ENCODE assay signal across 16 cellular contexts in genomic region chr21:44763451-44764318, GRCh38. TPM values are rescaled to one million over a fixed set of nuclear protein-coding genes. Genes with fewer than 3 reads are reported as not detected.
DNase-seq lines count a peak whose midpoint lies in the region; ATAC-seq and TF ChIP-seq lines count a peak whose summit lies in the region.
"Had no signal": no experiment of that assay in that cellular context is flagged by ENCODE, and none has a peak within 500 bp of the region (broad histone marks: within the 10 kb centered on the region; RNA-seq: fewer than 3 reads in every experiment).

No MANE protein-coding gene starts in this region.

- H3K4me1 Mint-ChIP-seq in stimulated activated memory B cell treated with anti-CD40 and anti-IgM and Interleukin-4, amounts not matched to agents 10 μg/mL and 1 μg/mL and 100 μg/mL, for 72 hours, result peaks cover 28% of the 10 kb centered on the region

- ATAC-seq in PC-3, result no peak
- ATAC-seq in left lobe of liver, result no peak
- ATAC-seq in stimulated activated memory B cell treated with anti-CD40 and anti-IgM and Interleukin-4, amounts not matched to agents 10 μg/mL and 1 μg/mL and 100 μg/mL, for 72 hours, result peak; percentile 31
- ATAC-seq in GM18907 (IDR thresholded peaks at IDR 0.05; ENCODE audit: unreplicated experiment), result no peak
- ATAC-seq: K562 had no signal

- H2AFZ ChIP-seq in PC-3 (ENCODE audit: low read length), result no peak overlapping the region

- H3K27ac ChIP-seq in PC-3 (ENCODE audit: low read length) (no peak overlapping the region), uterus (no peak overlapping the region)

- 0 out of 2 replicates have a peak, but pooled peaks cover 2% of the 10 kb centered on the region for H3K36me3 ChIP-seq in PC-3 (ENCODE audit: low read depth, low read length)
- H3K36me3 ChIP-seq in uterus, result no peaks in the 10 kb centered on the region

- H3K4me2 ChIP-seq in PC-3 (ENCODE audit: low read length), result no peak overlapping the region

- H3K4me1 ChIP-seq in PC-3 (ENCODE audit: insufficient read depth, low read length) (peaks cover 30% of the 10 kb centered on the region), uterus (no peaks in the 10 kb centered on the region)

- TF ChIP-seq POLR2A in uterus (IDR thresholded peaks at IDR 0.05), result no peak

- TF ChIP-seq CTCF in PC-3 (conservative IDR thresholded peaks at IDR 0.05; ENCODE audit: low read depth, low read length), result no peak
- TF ChIP-seq CTCF in uterus (IDR thresholded peaks at IDR 0.05), result no peak

- no peaks in the 10 kb centered on the region for H4K20me1 ChIP-seq in PC-3 (ENCODE audit: low read length)

- H3K79me2 ChIP-seq in PC-3 (ENCODE audit: low read length), result no peaks in the 10 kb centered on the region

- H3K27ac Mint-ChIP-seq in stimulated activated memory B cell treated with anti-CD40 and anti-IgM and Interleukin-4, amounts not matched to agents 10 μg/mL and 1 μg/mL and 100 μg/mL, for 72 hours, result no peak overlapping the region

- peaks cover 12% of the 10 kb centered on the region for H3K36me3 Mint-ChIP-seq in stimulated activated memory B cell treated with anti-CD40 and anti-IgM and Interleukin-4, amounts not matched to agents 10 μg/mL and 1 μg/mL and 100 μg/mL, for 72 hours

- intact Hi-C loops in PC-3 (cut with micrococcal nuclease), result no loop called here
- intact Hi-C loops in uterus (cut with DNase I; ENCODE audit: low total_unique reads), result no loop called here

- no TSS peak for BruUV-seq in PC-3 (replicated peaks; lab: Mats Ljungman, UMichigan)

- H3K4me3 ChIP-seq in PC-3 (ENCODE audit: low read length) (no peak overlapping the region), uterus (no peak overlapping the region)
- H3K4me3 ChIP-seq: K562 had no signal

- no peaks in the 10 kb centered on the region for H3K27me3 ChIP-seq in PC-3 (ENCODE audit: low read length)
- H3K27me3 ChIP-seq in uterus, result no peaks in the 10 kb centered on the region

- CTCF ChIA-PET in PC-3 (lab: Charles Lee), result interaction anchor here (0.5 kb wide), 1 partner anchor 21 kb away, joined by 3 read pairs; no protein-coding TSS in a partner anchor

- no peaks in the 10 kb centered on the region for H3K9me3 ChIP-seq in PC-3 (ENCODE audit: low read length)
- no peaks in the 10 kb centered on the region for H3K9me3 ChIP-seq in uterus

- no peaks in the 10 kb centered on the region for H3K9me3 Mint-ChIP-seq in stimulated activated memory B cell treated with anti-CD40 and anti-IgM and Interleukin-4, amounts not matched to agents 10 μg/mL and 1 μg/mL and 100 μg/mL, for 72 hours

- peaks cover 8% of the 10 kb centered on the region for H3F3A ChIP-seq in PC-3 (ENCODE audit: low read length, unreplicated experiment)

- H3K9me2 ChIP-seq in PC-3 (replicated peaks; ENCODE audit: low read length), result no peaks in the 10 kb centered on the region

- POLR2A ChIA-PET in PC-3 (lab: Charles Lee; ENCODE audit: unreplicated experiment), result no interaction called here

- H3K4me3 Mint-ChIP-seq in stimulated activated memory B cell treated with anti-CD40 and anti-IgM and Interleukin-4, amounts not matched to agents 10 μg/mL and 1 μg/mL and 100 μg/mL, for 72 hours, result no peak overlapping the region

- DNase-seq in NCI-H2029 (lab: John Stamatoyannopoulos, UW) (peak; percentile 15), NCI-H2029 treated with DMSO at 0.1 percent for 48 hours (lab: John Stamatoyannopoulos, UW) (no peak), PC-3 (peak; percentile 17), left lobe of liver (ENCODE audit: low spot score) (peak; percentile 43), iPS-NIHi7 (ENCODE audit: extremely low spot score) (no peak), uterus (no peak)
- DNase-seq: 8988T, DMS 273 treated with DMSO at 0.1 percent for 48 hours, GF-D8, HCEC 1CT, MV-4-11, NCI-H187, NCI-H524 treated with DMSO at 0.1 percent for 48 hours had no signal

- no peak overlapping the region for H3K9ac ChIP-seq in PC-3 (ENCODE audit: low read length)

- peaks cover 6% of the 10 kb centered on the region for H3K27me3 Mint-ChIP-seq in stimulated activated memory B cell treated with anti-CD40 and anti-IgM and Interleukin-4, amounts not matched to agents 10 μg/mL and 1 μg/mL and 100 μg/mL, for 72 hours

RNA-seq across cellular contexts. Expression of gene UBE2G2, which starts 37.9 kb away (rescaled TPM):
- total RNA-seq in PC-3 (2014; rRNA removed), result 159 and 189 TPM in 2 replicates
- 43.4 TPM for total RNA-seq in left lobe of liver
- 10 to 100 TPM; 38.4 to 75.1 (median 67.4) TPM for total RNA-seq in uterus

RNA-seq across cellular contexts. Expression of gene TSPEAR, which starts 52.3 kb away (rescaled TPM):
- total RNA-seq in PC-3 (2014; rRNA removed) (2.1 and 3.2 TPM in 2 replicates), left lobe of liver (not detected), uterus (under 1 TPM in 3 of 4 donors, not detected in 1; 0.18 to 0.69 (median 0.51) TPM)
- total RNA-seq: K562 had no signal

RNA-seq across cellular contexts. Expression of gene SUMO3, which starts 54.2 kb away (rescaled TPM):
- total RNA-seq in PC-3 (2014; rRNA removed) (242 and 290 TPM in 2 replicates), left lobe of liver (32.2 TPM), uterus (10 to 100 TPM; 62.6 to 88.4 (median 67.4) TPM)

Comparison
In these comparisons a context has a peak if more than half of its experiments do, and no peak if none do; other contexts are left out.
1. DNase-seq: peak in NCI-H2029 (single experiment), PC-3 (single experiment) and left lobe of liver (single experiment); none in NCI-H2029 treated with DMSO at 0.1 percent for 48 hours (single experiment), iPS-NIHi7 (single experiment) and uterus (0 of 2).